Comparison of ENCODE assay signal across 25 cellular contexts in the genomic region with DNA sequence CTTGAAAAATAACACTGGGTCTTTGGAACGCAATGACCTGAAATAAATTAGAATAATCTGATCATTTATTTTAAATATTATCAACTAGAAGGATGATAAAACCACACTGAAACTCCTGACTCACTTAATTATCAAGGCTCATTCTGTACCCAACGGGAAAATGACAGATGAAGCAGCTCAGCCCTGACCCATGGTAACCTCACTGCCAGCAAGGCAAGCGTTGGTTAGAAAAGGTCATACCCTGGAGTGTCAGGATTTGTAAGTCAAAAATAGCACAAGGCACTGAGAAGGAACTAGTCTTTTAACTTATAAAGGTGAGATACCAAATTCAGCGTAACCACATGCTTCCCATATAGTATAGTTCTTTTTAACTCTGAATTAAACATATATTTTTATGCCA.
"Had no signal": no experiment of that assay in that cellular context is flagged by ENCODE, and none has a peak within 500 bp of the region (broad histone marks: within the 10 kb centered on the region; RNA-seq: fewer than 3 reads in every experiment).

No MANE protein-coding gene starts in this region.

- DNase-seq: activated CD4-positive, alpha-beta T cell treated with anti-CD3 and anti-CD28 coated beads for 48 hours; activated CD4-positive, alpha-beta T cell treated with anti-CD3 and anti-CD28 coated beads, Interleukin-2, amount 50 U/mL, for 48 hours; activated CD8-positive, alpha-beta memory T cell treated with anti-CD3 and anti-CD28 coated beads for 24 hours; activated effector memory CD4-positive, alpha-beta T cell treated with anti-CD3 and anti-CD28 coated beads, Interleukin-2, amount 50 U/mL, for 16 hours; activated naive CD4-positive, alpha-beta T cell treated with anti-CD3 and anti-CD28 coated beads, Interleukin-2, amount 10 ng/mL, durations not matched to agents 7 days and 5 days; activated naive CD8-positive, alpha-beta T cell treated with anti-CD3 and anti-CD28 coated beads, Interleukin-2, amount 10 ng/mL, durations not matched to agents 7 days and 5 days; amygdala; central memory CD4-positive, alpha-beta T cell; foreskin fibroblast; head of caudate nucleus; mucosa of descending colon; posterior cingulate gyrus; stimulated activated CD4-positive, alpha-beta T cell treated with anti-CD3 and anti-CD28 coated beads, Interleukin-15, amount 100 ng/mL, for 24 hours; stimulated activated CD4-positive, alpha-beta T cell treated with anti-CD3 and anti-CD28 coated beads, Interleukin-2, amount 100 ng/mL, for 24 hours; stimulated activated naive B cell treated with anti-CD40 and anti-IgM and Interleukin-4, amounts not matched to agents 10 μg/mL and 1 μg/mL and 100 μg/mL, for 72 hours; stomach; T-helper 17 cell; T1000; tibial artery; upper lobe of right lung; WERI-Rb-1 had no signal

- H3K27me3 ChIP-seq: stomach, tibial artery, upper lobe of right lung had no signal

- H3K4me3 ChIP-seq: mucosa of descending colon, smooth muscle cell, stomach, tibial artery, upper lobe of right lung had no signal

- H3K27ac ChIP-seq: stomach, tibial artery, upper lobe of right lung, WERI-Rb-1 had no signal

- H3K36me3 ChIP-seq: stomach, tibial artery, upper lobe of right lung, WERI-Rb-1 had no signal

- ATAC-seq: activated CD4-positive, CD25-positive, alpha-beta regulatory T cell treated with anti-CD3 and anti-CD28 coated beads, Interleukin-2, amount 50 U/mL, for 24 hours; left lobe of liver; mucosa of descending colon; sciatic nerve; stimulated activated naive B cell treated with anti-CD40 and anti-IgM and Interleukin-4, amounts not matched to agents 10 μg/mL and 1 μg/mL and 100 μg/mL, for 72 hours; T-helper 17 cell; upper lobe of right lung had no signal

- H3K4me2 ChIP-seq: smooth muscle cell had no signal

- H3K4me1 ChIP-seq: stomach, tibial artery, upper lobe of right lung had no signal

- H3K9me3 ChIP-seq: mucosa of descending colon, stomach, tibial artery, upper lobe of right lung had no signal
